Comparison of ENCODE assay signal across 23 cellular contexts in the genomic region with DNA sequence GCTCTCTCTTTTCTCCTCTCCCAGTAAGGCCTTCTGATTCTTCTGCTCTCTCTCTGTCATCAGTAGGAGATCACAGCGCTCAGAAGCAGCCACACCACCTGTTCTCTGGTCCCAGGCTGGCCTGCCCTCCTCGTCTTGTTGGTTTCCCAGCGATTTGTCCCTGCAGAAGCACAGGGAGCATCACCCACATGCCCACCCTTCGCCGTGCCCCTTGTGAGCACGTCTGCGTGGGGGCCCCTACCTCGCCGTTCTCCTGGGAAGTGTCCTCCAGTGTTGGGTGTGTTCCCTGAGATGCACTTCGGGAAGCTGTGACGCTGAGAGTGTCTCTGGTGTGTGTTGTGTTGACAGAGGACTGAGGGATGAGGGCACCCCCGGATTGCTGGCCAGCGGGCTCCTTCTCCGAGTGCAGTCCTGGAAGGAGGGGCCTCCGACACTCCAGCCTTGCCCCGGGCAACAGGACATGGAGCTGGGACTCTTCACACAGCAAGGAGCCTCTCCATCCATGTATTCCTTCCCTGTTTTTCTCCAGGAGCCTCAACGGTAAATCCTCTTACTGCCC.
"Had no signal": no experiment of that assay in that cellular context is flagged by ENCODE, and none has a peak within 500 bp of the region (broad histone marks: within the 10 kb centered on the region; RNA-seq: fewer than 3 reads in every experiment).

No MANE protein-coding gene starts in this region.

- ATAC-seq: activated T-cell treated with anti-CD3 and anti-CD28 coated beads, Interleukin-2, amount 50 U/mL, for 72 hours; T-cell had no signal

- H3K36me3 Mint-ChIP-seq: activated naive CD4-positive, alpha-beta T cell treated with anti-CD3 and anti-CD28 coated beads, Interleukin-2, amount 50 U/mL, for 24 hours; IgD-negative memory B cell; T-cell had no signal

- H3K4me1 ChIP-seq: breast epithelium had no signal

- H3K27me3 Mint-ChIP-seq: activated B cell treated with CpG ODN at 0.5 μM for 24 hours; activated CD4-positive, alpha-beta T cell treated with anti-CD3 and anti-CD28 coated beads, Interleukin-2, amount 10 ng/mL, durations not matched to agents 7 days and 5 days had no signal

- H3K27ac ChIP-seq: breast epithelium, SK-N-MC had no signal

- H3K9me3 ChIP-seq: breast epithelium had no signal

- H3K9me3 Mint-ChIP-seq: activated B cell treated with CpG ODN at 0.5 μM for 24 hours; activated CD4-positive, alpha-beta memory T cell treated with anti-CD3 and anti-CD28 coated beads, Interleukin-2, amount 10 ng/mL, durations not matched to agents 7 days and 5 days; activated CD4-positive, alpha-beta T cell treated with anti-CD3 and anti-CD28 coated beads, Interleukin-2, amount 10 ng/mL, durations not matched to agents 7 days and 5 days; activated naive CD4-positive, alpha-beta T cell treated with anti-CD3 and anti-CD28 coated beads, Interleukin-2, amount 50 U/mL, for 24 hours; activated T-cell treated with anti-CD3 and anti-CD28 coated beads, Interleukin-2, amount 50 U/mL, for 72 hours; activated T-helper 2 cell treated with anti-CD3 and anti-CD28 coated beads, Interferon-gamma antibody, Interleukin-2, Interleukin-4, amounts not matched to agents 10 μg/mL and 5 μg/mL and 100 μg/mL, durations not matched to agents 14 hours and 24 hours and 36 hours; T-cell had no signal

- H3K27ac Mint-ChIP-seq: activated B cell treated with CpG ODN at 0.5 μM for 24 hours; activated CD4-positive, alpha-beta memory T cell treated with anti-CD3 and anti-CD28 coated beads, Interleukin-2, amount 10 ng/mL, durations not matched to agents 7 days and 5 days; activated CD4-positive, alpha-beta T cell treated with anti-CD3 and anti-CD28 coated beads, Interleukin-2, amount 10 ng/mL, durations not matched to agents 7 days and 5 days; activated naive CD4-positive, alpha-beta T cell treated with anti-CD3 and anti-CD28 coated beads, Interleukin-2, amount 50 U/mL, for 24 hours; activated T-cell treated with anti-CD3 and anti-CD28 coated beads, Interleukin-2, amount 50 U/mL, for 72 hours; activated T-helper 2 cell treated with anti-CD3 and anti-CD28 coated beads, Interferon-gamma antibody, Interleukin-2, Interleukin-4, amounts not matched to agents 10 μg/mL and 5 μg/mL and 100 μg/mL, durations not matched to agents 14 hours and 24 hours and 36 hours had no signal

- H3K4me3 Mint-ChIP-seq: activated B cell treated with CpG ODN at 0.5 μM for 24 hours; activated CD4-positive, alpha-beta memory T cell treated with anti-CD3 and anti-CD28 coated beads, Interleukin-2, amount 10 ng/mL, durations not matched to agents 7 days and 5 days; activated CD4-positive, alpha-beta T cell treated with anti-CD3 and anti-CD28 coated beads, Interleukin-2, amount 10 ng/mL, durations not matched to agents 7 days and 5 days; activated naive CD4-positive, alpha-beta T cell treated with anti-CD3 and anti-CD28 coated beads, Interleukin-2, amount 50 U/mL, for 24 hours; activated T-cell treated with anti-CD3 and anti-CD28 coated beads, Interleukin-2, amount 50 U/mL, for 72 hours; IgD-negative memory B cell; T-cell had no signal

- H3K4me1 Mint-ChIP-seq: activated B cell treated with CpG ODN at 0.5 μM for 24 hours; activated CD4-positive, alpha-beta memory T cell treated with anti-CD3 and anti-CD28 coated beads, Interleukin-2, amount 10 ng/mL, durations not matched to agents 7 days and 5 days; activated CD4-positive, alpha-beta T cell treated with anti-CD3 and anti-CD28 coated beads, Interleukin-2, amount 10 ng/mL, durations not matched to agents 7 days and 5 days; activated naive CD4-positive, alpha-beta T cell treated with anti-CD3 and anti-CD28 coated beads, Interleukin-2, amount 50 U/mL, for 24 hours; IgD-negative memory B cell; T-cell had no signal

- DNase-seq: activated B cell treated with CpG ODN at 0.5 μM for 24 hours; activated CD4-positive, alpha-beta memory T cell treated with anti-CD3 and anti-CD28 coated beads, Interleukin-2, amount 10 ng/mL, durations not matched to agents 7 days and 5 days; activated CD4-positive, alpha-beta T cell treated with anti-CD3 and anti-CD28 coated beads, Interleukin-2, amount 10 ng/mL, durations not matched to agents 7 days and 5 days; activated naive CD4-positive, alpha-beta T cell; activated T-cell treated with anti-CD3 and anti-CD28 coated beads for 4 hours; activated T-cell treated with anti-CD3 and anti-CD28 coated beads, Interleukin-2, amount 50 U/mL, for 72 hours; KG1; NCI-H1048; NCI-H2029; NCI-H2107; NCI-H2171 treated with DMSO at 0.1 percent for 48 hours; NCI-H226; NCI-H510A; NCI-H526 treated with DMSO at 0.1 percent for 48 hours; NCI-H82; T-cell; T-helper 2 cell; T1000 had no signal
